ENCODE assay signal across 8 cellular contexts in genomic region chr7:74365320-74366022, GRCh38.
DNase-seq lines count a peak whose midpoint lies in the region; ATAC-seq and TF ChIP-seq lines count a peak whose summit lies in the region.

No MANE protein-coding gene starts in this region.

- H3K27me3 Mint-ChIP-seq in activated CD4-positive, alpha-beta T cell treated with anti-CD3 and anti-CD28 coated beads, Interleukin-2, amount 10 ng/mL, durations not matched to agents 24 days and 14 days = no peaks in the 10 kb centered on the region

- no peaks in the 10 kb centered on the region for H3K27me3 ChIP-seq in body of pancreas

- TF ChIP-seq CTCF in body of pancreas (IDR thresholded peaks at IDR 0.05) = no peak

- ATAC-seq in body of pancreas (peak; percentile 42), left lobe of liver (peak; percentile 90), GM19452 (IDR thresholded peaks at IDR 0.05; ENCODE audit: unreplicated experiment) (no peak), GM18870 (IDR thresholded peaks at IDR 0.05; ENCODE audit: unreplicated experiment) (no peak)

- no peak overlapping the region for H3K4me3 Mint-ChIP-seq in activated CD4-positive, alpha-beta T cell treated with anti-CD3 and anti-CD28 coated beads, Interleukin-2, amount 10 ng/mL, durations not matched to agents 24 days and 14 days

- no peak overlapping the region for H3K27ac ChIP-seq in body of pancreas

- no peaks in the 10 kb centered on the region for H3K9me3 Mint-ChIP-seq in activated CD4-positive, alpha-beta T cell treated with anti-CD3 and anti-CD28 coated beads, Interleukin-2, amount 10 ng/mL, durations not matched to agents 24 days and 14 days

- DNase-seq in Caki2 (ENCODE audit: low read depth) (peak; percentile 87), NCI-H2029 (lab: John Stamatoyannopoulos, UW) (peak; percentile 94), body of pancreas (peak in 1 of 4 donors; percentile 31), left lobe of liver (ENCODE audit: low spot score) (peak; percentile 55)
- no peak for DNase-seq in activated CD4-positive, alpha-beta T cell treated with anti-CD3 and anti-CD28 coated beads, Interleukin-2, amount 10 ng/mL, durations not matched to agents 24 days and 14 days
- DNase-seq in effector CD4-positive, alpha-beta T cell = no peak

- H3K4me1 Mint-ChIP-seq in activated CD4-positive, alpha-beta T cell treated with anti-CD3 and anti-CD28 coated beads, Interleukin-2, amount 10 ng/mL, durations not matched to agents 24 days and 14 days = no peaks in the 10 kb centered on the region

- no peak overlapping the region for H3K4me3 ChIP-seq in body of pancreas

- in situ Hi-C loops in Caki2 (cut with HindIII; ENCODE audit: low pct_unique_long_range_greater_than_20kb, low sequenced_read_pairs) = no loop called here

- H3K27ac Mint-ChIP-seq in activated CD4-positive, alpha-beta T cell treated with anti-CD3 and anti-CD28 coated beads, Interleukin-2, amount 10 ng/mL, durations not matched to agents 24 days and 14 days = no peak overlapping the region

- H3K4me1 ChIP-seq in body of pancreas = no peaks in the 10 kb centered on the region

- no peaks in the 10 kb centered on the region for H3K36me3 Mint-ChIP-seq in activated CD4-positive, alpha-beta T cell treated with anti-CD3 and anti-CD28 coated beads, Interleukin-2, amount 10 ng/mL, durations not matched to agents 24 days and 14 days (ENCODE audit: low read depth)

- TF ChIP-seq POLR2A in body of pancreas (IDR thresholded peaks at IDR 0.05) = no peak

- H3K36me3 ChIP-seq in body of pancreas (replicated peaks in 1 of 2; ENCODE audit: insufficient read depth in 1 of 2, low read depth in 2 of 2) = peaks cover 0 to 5% of the 10 kb centered on the region in 2 donors

- 74 to 83% methylated on average over 9 to 10 of the region's 10 CpGs for WGBS in body of pancreas, 2 donors

- intact Hi-C loops in body of pancreas (cut with DNase I) = no loop called here
- intact Hi-C loops in activated CD4-positive, alpha-beta T cell treated with anti-CD3 and anti-CD28 coated beads, Interleukin-2, amount 10 ng/mL, durations not matched to agents 24 days and 14 days (cut with micrococcal nuclease) = no loop called here

- H3K9me3 ChIP-seq in body of pancreas = no peaks in the 10 kb centered on the region

Comparison
In these comparisons a context has a peak if more than half of its experiments do, and no peak if none do; other contexts are left out.
1. DNase-seq: peak in Caki2 (single experiment), NCI-H2029 (single experiment) and left lobe of liver (single experiment); none in activated CD4-positive, alpha-beta T cell treated with anti-CD3 and anti-CD28 coated beads, Interleukin-2, amount 10 ng/mL, durations not matched to agents 24 days and 14 days (single experiment) and effector CD4-positive, alpha-beta T cell (single experiment).
2. ATAC-seq: peak in body of pancreas (single experiment) and left lobe of liver (single experiment); none in GM19452 (single experiment) and GM18870 (single experiment).